ENCODE assay signal across 1 cellular context in the genomic region with DNA sequence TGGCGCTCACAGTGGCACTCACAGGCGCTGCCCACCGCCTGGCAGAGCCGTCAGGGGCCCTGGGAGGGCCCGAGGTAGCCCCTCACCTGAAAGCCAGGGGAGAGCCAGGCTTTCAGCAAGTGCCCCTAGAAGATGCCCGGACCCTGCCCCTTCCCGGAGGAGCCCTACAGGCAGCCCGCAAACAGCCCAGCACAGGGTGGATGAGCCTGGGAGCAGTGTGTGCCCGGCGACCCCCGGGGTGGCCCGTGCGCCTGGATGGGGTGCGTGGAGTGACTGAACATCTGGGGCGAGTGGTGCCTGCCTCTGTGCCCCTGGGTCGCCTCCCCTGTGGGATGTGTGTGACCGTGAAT.
TF ChIP-seq lines count a peak whose summit lies in the region.

No MANE protein-coding gene starts in this region.

TF ChIP-seq in WTC11, 78 proteins besides CTCF, POLR2A, EP300 and RAD21 (continued from another document):
- TF ChIP-seq, protein P1, sequence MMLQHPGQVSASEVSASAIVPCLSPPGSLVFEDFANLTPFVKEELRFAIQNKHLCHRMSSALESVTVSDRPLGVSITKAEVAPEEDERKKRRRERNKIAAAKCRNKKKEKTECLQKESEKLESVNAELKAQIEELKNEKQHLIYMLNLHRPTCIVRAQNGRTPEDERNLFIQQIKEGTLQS (CRISPR knock-in tag; conservative IDR thresholded peaks at IDR 0.05) = no peak
- TF ChIP-seq RORB (CRISPR knock-in tag; IDR thresholded peaks at IDR 0.05) (no peak), ZBTB21 (CRISPR knock-in tag; IDR thresholded peaks at IDR 0.05; ENCODE audit: borderline replicate concordance) (no peak)
